Comparison of ENCODE assay signal across 8 cellular contexts in the genomic region with DNA sequence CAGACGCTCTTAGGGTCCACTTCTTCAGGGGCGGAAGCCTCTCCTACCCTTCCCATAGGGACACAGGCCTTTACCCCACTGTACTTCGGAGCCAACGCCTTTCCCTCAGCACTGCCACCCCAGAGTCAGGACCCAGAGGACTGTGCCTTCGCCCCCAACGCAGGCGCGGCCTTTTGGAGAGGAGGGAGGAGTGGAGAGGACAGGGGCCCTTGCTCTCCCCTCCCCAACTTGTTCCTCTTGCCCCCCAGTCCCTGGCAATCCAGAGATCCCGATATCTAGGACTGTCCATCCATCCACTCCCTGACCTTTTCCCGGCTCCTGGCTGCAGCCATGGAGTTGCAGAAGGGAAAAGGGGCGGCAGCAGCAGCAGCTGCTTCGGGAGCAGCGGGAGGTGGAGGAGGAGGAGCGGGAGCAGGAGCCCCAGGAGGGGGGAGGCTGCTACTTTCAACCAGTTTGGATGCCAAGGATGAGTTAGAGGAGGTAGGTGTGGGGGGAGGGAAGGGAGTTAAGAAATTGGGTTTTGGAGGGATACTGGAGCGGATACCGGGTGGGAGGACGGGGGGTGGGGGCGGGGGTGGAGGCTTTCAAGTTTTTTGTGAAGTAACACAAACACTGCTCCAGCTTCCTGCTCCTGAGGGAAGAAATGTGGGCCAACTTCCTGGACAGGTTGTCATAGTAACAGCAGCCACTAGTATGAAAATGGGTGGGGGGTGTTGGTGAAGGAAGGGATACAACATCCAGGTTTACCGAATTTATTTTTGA. TPM values are rescaled to one million over a fixed set of nuclear protein-coding genes. Genes with fewer than 3 reads are reported as not detected.
DNase-seq lines count a peak whose midpoint lies in the region; ATAC-seq and TF ChIP-seq lines count a peak whose summit lies in the region.

No MANE protein-coding gene starts in this region.

- H3K9me3 Mint-ChIP-seq in Caco-2 (ENCODE audit: unreplicated experiment) = no peaks in the 10 kb centered on the region

- CTCF ChIA-PET in Caco-2 (lab: Charles Lee) = interaction anchor here (0.9 to 1.4 kb wide), 12 partner anchors 14 to 376 kb away, joined by 3 to 7 read pairs (median 3); partner anchors contain the start of genes DENND4B, NPR1 and S100A13

- H3K4me3 ChIP-seq in Caco-2 (ENCODE audit: low read depth, low read length) (peak overlapping the region; percentile 95), HUES6 (ENCODE audit: low read depth, low read length) (peak overlapping the region; percentile 80), body of pancreas (peak overlapping the region; percentile 69 to 75), skin epidermis (peak overlapping the region; percentile 46 to 86 (median 74))

- TF ChIP-seq CTCF in Caco-2 (IDR thresholded peaks at IDR 0.05; ENCODE audit: insufficient read depth in 1 of 2, low read depth in 1 of 2, low read length in 1 of 2, severe bottlenecking in 1 of 2, unreplicated experiment in 1 of 2) (no peak), body of pancreas (IDR thresholded peaks at IDR 0.05) (no peak)

- peak overlapping the region; percentile 95 for H3K27ac Mint-ChIP-seq in Caco-2 (ENCODE audit: unreplicated experiment)

- H3K36me3 ChIP-seq in Caco-2 (ENCODE audit: control insufficient read depth, insufficient read depth, low read length) (no peaks in the 10 kb centered on the region), HUES6 (ENCODE audit: control insufficient read depth, insufficient read depth, low read length) (peaks cover 9% of the 10 kb centered on the region; the same call in 1 of the 2 replicates), body of pancreas (replicated peaks in 1 of 2; ENCODE audit: insufficient read depth in 1 of 2, low read depth in 2 of 2) (no peaks in the 10 kb centered on the region)

- 1% methylated on average over 17 to 19 of the region's 19 CpGs for WGBS in body of pancreas, 2 donors

- H3K4me1 ChIP-seq in Caco-2 (peaks cover 6% of the 10 kb centered on the region), HUES6 (ENCODE audit: control insufficient read depth, insufficient read depth, low read length) (peaks cover 11% of the 10 kb centered on the region), body of pancreas (peaks cover 35% of the 10 kb centered on the region)

- H3K27ac ChIP-seq in HUES6 (ENCODE audit: low read depth, low read length) (peak overlapping the region; percentile 84), body of pancreas (peak overlapping the region; percentile 77 to 96 (median 94)), skin epidermis (peak overlapping the region; percentile 79 to 100 (median 98))

- TF ChIP-seq POLR2A in body of pancreas (IDR thresholded peaks at IDR 0.05) = no peak

- H3K4me1 Mint-ChIP-seq in Caco-2 (ENCODE audit: low read depth, unreplicated experiment) = peaks cover 14% of the 10 kb centered on the region

- no peaks in the 10 kb centered on the region for H3K27me3 ChIP-seq in Caco-2 (replicated peaks; ENCODE audit: control insufficient read depth, insufficient read depth, low read length)
- H3K27me3 ChIP-seq in HUES6 (ENCODE audit: control insufficient read depth, insufficient read depth, low read length) = no peaks in the 10 kb centered on the region
- H3K27me3 ChIP-seq in body of pancreas = no peaks in the 10 kb centered on the region

- POLR2A ChIA-PET in Caco-2 (lab: Charles Lee) = interaction anchor here (0.9 to 2.0 kb wide), 7 partner anchors 14 to 262 kb away, joined by 3 to 16 read pairs (median 7); partner anchors contain the start of genes CHTOP, JTB, RPS27 and SLC27A3

- intact Hi-C loops in Caco-2 (cut with micrococcal nuclease; ENCODE audit: unreplicated experiment) (loop anchor here (2.0 kb wide), 1 partner anchor 14 kb away; no protein-coding TSS in a partner anchor), body of pancreas (cut with DNase I) (no loop called here)

- H3K36me3 Mint-ChIP-seq in Caco-2 (ENCODE audit: insufficient read depth, unreplicated experiment) = peaks cover 23% of the 10 kb centered on the region

- no peaks in the 10 kb centered on the region for H3K27me3 Mint-ChIP-seq in Caco-2 (ENCODE audit: insufficient read depth, unreplicated experiment)

- BruUV-seq in Caco-2 (replicated peaks; lab: Mats Ljungman, UMichigan) = TSS peak; percentile 78

- DNase-seq in Caco-2 (peak; percentile 42 to 48), body of pancreas (peak; percentile 44 to 81 (median 62)), iPS-NIHi11 (ENCODE audit: low spot score) (peak; percentile 49)

- ATAC-seq in SK-N-SH treated with all-trans-retinoic acid at 6 μM for 48 hours (peak; percentile 20), body of pancreas (peak; percentile 12), HG03442 (IDR thresholded peaks at IDR 0.05; ENCODE audit: unreplicated experiment) (no peak), HG03095 (IDR thresholded peaks at IDR 0.05; ENCODE audit: unreplicated experiment) (no peak)

- peak overlapping the region; percentile 93 for H3K9ac ChIP-seq in HUES6 (ENCODE audit: low read length)

- peak overlapping the region; percentile 92 for H3K4me3 Mint-ChIP-seq in Caco-2 (ENCODE audit: unreplicated experiment)

- H3K9me3 ChIP-seq in Caco-2 (no peaks in the 10 kb centered on the region), HUES6 (ENCODE audit: control insufficient read depth, insufficient read depth, low read depth, low read length) (no peaks in the 10 kb centered on the region), body of pancreas (no peaks in the 10 kb centered on the region)

TF ChIP-seq in SK-N-SH treated with all-trans-retinoic acid at 6 μM for 48 hours, 23 proteins besides CTCF, POLR2A, EP300 and RAD21:
- TF ChIP-seq SNAI2 (CRISPR knock-in tag; IDR thresholded peaks at IDR 0.05) (no peak), ZFP3 (CRISPR knock-in tag; IDR thresholded peaks at IDR 0.05) (no peak), ZC3H10 (CRISPR knock-in tag; IDR thresholded peaks at IDR 0.05) (no peak), ZNF70 (CRISPR knock-in tag; IDR thresholded peaks at IDR 0.05) (no peak), TCF4 (CRISPR knock-in tag; IDR thresholded peaks at IDR 0.05; ENCODE audit: borderline replicate concordance) (no peak), GLIS3 (CRISPR knock-in tag; IDR thresholded peaks at IDR 0.05) (no peak), CSDC2 (CRISPR knock-in tag; IDR thresholded peaks at IDR 0.05) (no peak), OSR1 (CRISPR knock-in tag; IDR thresholded peaks at IDR 0.05) (no peak), ESRRG (CRISPR knock-in tag; IDR thresholded peaks at IDR 0.05) (no peak), ZFP30 (CRISPR knock-in tag; IDR thresholded peaks at IDR 0.05) (no peak), ARNTL (CRISPR knock-in tag; IDR thresholded peaks at IDR 0.05; ENCODE audit: borderline replicate concordance, low read depth) (no peak)
- TF ChIP-seq, protein P1, sequence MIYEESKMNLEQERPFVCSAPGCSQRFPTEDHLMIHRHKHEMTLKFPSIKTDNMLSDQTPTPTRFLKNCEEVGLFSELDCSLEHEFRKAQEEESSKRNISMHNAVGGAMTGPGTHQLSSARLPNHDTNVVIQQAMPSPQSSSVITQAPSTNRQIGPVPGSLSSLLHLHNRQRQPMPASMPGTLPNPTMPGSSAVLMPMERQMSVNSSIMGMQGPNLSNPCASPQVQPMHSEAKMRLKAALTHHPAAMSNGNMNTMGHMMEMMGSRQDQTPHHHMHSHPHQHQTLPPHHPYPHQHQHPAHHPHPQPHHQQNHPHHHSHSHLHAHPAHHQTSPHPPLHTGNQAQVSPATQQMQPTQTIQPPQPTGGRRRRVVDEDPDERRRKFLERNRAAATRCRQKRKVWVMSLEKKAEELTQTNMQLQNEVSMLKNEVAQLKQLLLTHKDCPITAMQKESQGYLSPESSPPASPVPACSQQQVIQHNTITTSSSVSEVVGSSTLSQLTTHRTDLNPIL (CRISPR knock-in tag; IDR thresholded peaks at IDR 0.05; ENCODE audit: low read depth) = no peak
- TF ChIP-seq, protein P2, sequence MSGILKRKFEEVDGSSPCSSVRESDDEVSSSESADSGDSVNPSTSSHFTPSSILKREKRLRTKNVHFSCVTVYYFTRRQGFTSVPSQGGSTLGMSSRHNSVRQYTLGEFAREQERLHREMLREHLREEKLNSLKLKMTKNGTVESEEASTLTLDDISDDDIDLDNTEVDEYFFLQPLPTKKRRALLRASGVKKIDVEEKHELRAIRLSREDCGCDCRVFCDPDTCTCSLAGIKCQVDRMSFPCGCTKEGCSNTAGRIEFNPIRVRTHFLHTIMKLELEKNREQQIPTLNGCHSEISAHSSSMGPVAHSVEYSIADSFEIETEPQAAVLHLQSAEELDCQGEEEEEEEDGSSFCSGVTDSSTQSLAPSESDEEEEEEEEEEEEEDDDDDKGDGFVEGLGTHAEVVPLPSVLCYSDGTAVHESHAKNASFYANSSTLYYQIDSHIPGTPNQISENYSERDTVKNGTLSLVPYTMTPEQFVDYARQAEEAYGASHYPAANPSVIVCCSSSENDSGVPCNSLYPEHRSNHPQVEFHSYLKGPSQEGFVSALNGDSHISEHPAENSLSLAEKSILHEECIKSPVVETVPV (CRISPR knock-in tag; IDR thresholded peaks at IDR 0.05) = no peak
- TF ChIP-seq, protein P3, sequence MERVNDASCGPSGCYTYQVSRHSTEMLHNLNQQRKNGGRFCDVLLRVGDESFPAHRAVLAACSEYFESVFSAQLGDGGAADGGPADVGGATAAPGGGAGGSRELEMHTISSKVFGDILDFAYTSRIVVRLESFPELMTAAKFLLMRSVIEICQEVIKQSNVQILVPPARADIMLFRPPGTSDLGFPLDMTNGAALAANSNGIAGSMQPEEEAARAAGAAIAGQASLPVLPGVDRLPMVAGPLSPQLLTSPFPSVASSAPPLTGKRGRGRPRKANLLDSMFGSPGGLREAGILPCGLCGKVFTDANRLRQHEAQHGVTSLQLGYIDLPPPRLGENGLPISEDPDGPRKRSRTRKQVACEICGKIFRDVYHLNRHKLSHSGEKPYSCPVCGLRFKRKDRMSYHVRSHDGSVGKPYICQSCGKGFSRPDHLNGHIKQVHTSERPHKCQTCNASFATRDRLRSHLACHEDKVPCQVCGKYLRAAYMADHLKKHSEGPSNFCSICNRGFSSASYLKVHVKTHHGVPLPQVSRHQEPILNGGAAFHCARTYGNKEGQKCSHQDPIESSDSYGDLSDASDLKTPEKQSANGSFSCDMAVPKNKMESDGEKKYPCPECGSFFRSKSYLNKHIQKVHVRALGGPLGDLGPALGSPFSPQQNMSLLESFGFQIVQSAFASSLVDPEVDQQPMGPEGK (CRISPR knock-in tag; IDR thresholded peaks at IDR 0.05; ENCODE audit: borderline replicate concordance) = no peak
TF ChIP-seq in SK-N-SH treated with all-trans-retinoic acid at 6 μM for 48 hours: peak in this region for 0.

RNA-seq across cellular contexts. Expression of gene INTS3, which starts 0.6 kb away (rescaled TPM):
- 39.0 and 43.4 TPM in 2 replicates for total RNA-seq in Caco-2 (2022)
- total RNA-seq in body of pancreas = 10 to 100 TPM; 25.4 to 33.3 TPM

RNA-seq across cellular contexts. Expression of gene SLC27A3, which starts 46.7 kb away (rescaled TPM):
- total RNA-seq in Caco-2 (2022) (22.8 and 27.2 TPM in 2 replicates), body of pancreas (10 to 100 TPM; 15.0 to 21.1 TPM)

RNA-seq across cellular contexts. Expression of gene NPR1, which starts 50.0 kb away (rescaled TPM):
- total RNA-seq in Caco-2 (2022) (1.4 and 2.0 TPM in 2 replicates), body of pancreas (10 to 100 TPM; 11.7 to 16.5 TPM)

RNA-seq across cellular contexts. Expression of gene ILF2, which starts 57.7 kb away (rescaled TPM):
- 287 and 289 TPM in 2 replicates for total RNA-seq in Caco-2 (2022)
- total RNA-seq in body of pancreas = 10 to 100 TPM; 57.7 to 59.1 TPM

Comparison
In these comparisons a context has a peak if more than half of its experiments do, and no peak if none do; other contexts are left out.
1. ATAC-seq: peak in SK-N-SH treated with all-trans-retinoic acid at 6 μM for 48 hours (single experiment) and body of pancreas (single experiment); none in HG03442 (single experiment) and HG03095 (single experiment).
2. Peak in every context shown above with its lines, with median percentiles within 50 percentile points of each other: DNase-seq, H3K4me3 ChIP-seq and H3K27ac ChIP-seq.